34 cellular contexts compared by ENCODE assay signal in genomic region chr11:70169632-70170031, GRCh38.
"Had no signal": no experiment of that assay in that cellular context is flagged by ENCODE, and none has a peak within 500 bp of the region (broad histone marks: within the 10 kb centered on the region; RNA-seq: fewer than 3 reads in every experiment).

No MANE protein-coding gene starts in this region.

- H2AFZ ChIP-seq: PC-9 had no signal

- H3K9me3 ChIP-seq: MG63 had no signal

- H3K27ac ChIP-seq: PC-9, RWPE1 had no signal

- ATAC-seq: activated CD8-positive, alpha-beta T cell treated with anti-CD3 and anti-CD28 coated beads for 36 hours; activated T-cell treated with anti-CD3 and anti-CD28 coated beads, Interleukin-2, amount 50 U/mL, for 72 hours; activated T-helper 17 cell treated with anti-CD3 and anti-CD28 coated beads, Interleukin-2, amount 50 U/mL, for 72 hours; K562; Right ventricle myocardium inferior; SK-N-SH treated with all-trans-retinoic acid at 6 μM for 48 hours; T-cell; T-helper 17 cell had no signal

- H3K4me2 ChIP-seq: PC-9 had no signal

- H3K27me3 ChIP-seq: MG63 had no signal

- FAIRE-seq: K562, RCC 7860, TTC549 had no signal

- DNase-seq: activated CD4-positive, alpha-beta T cell treated with anti-CD3 and anti-CD28 coated beads, Interleukin-2, amount 10 ng/mL, durations not matched to agents 24 days and 14 days; activated CD4-positive, alpha-beta T cell treated with anti-CD3 and anti-CD28 coated beads, Interleukin-2, amount 50 U/mL, for 4 hours; activated CD8-positive, alpha-beta T cell treated with anti-CD3 and anti-CD28 coated beads for 36 hours; activated effector memory CD4-positive, alpha-beta T cell treated with anti-CD3 and anti-CD28 coated beads, Interleukin-2, amount 50 U/mL, for 16 hours; activated naive CD4-positive, alpha-beta T cell; activated naive CD4-positive, alpha-beta T cell treated with anti-CD3 and anti-CD28 coated beads, Interleukin-2, amount 50 U/mL, for 16 hours; activated naive CD8-positive, alpha-beta T cell treated with anti-CD3 and anti-CD28 coated beads for 36 hours; activated T-cell treated with anti-CD3 and anti-CD28 coated beads, Interleukin-2, amount 50 U/mL, for 1 hour; activated T-cell treated with anti-CD3 and anti-CD28 coated beads, Interleukin-2, amount 50 U/mL, for 72 hours; amniotic stem cell; aorta; MG63; NCI-H1048; NCI-H1105 treated with DMSO at 0.1 percent for 48 hours; NCI-H1436 treated with DMSO at 0.1 percent for 48 hours; NCI-H1694 treated with DMSO at 0.1 percent for 48 hours; NCI-H2029 treated with DMSO at 0.1 percent for 48 hours; NCI-H2107; NCI-H2171; NCI-H510A; NCI-H526; NCI-H748 treated with DMSO at 0.1 percent for 48 hours; NK-92 treated with Interleukin-12 subunit alpha and Interleukin-12 subunit beta, amount 100 ng/mL, for 24 hours; PC-9; SIG-M5; T-cell; T-helper 17 cell had no signal

- H3K36me3 ChIP-seq: MG63 had no signal

- H3K4me3 ChIP-seq: K562, MG63, PC-9 had no signal
